In the genomic region with DNA sequence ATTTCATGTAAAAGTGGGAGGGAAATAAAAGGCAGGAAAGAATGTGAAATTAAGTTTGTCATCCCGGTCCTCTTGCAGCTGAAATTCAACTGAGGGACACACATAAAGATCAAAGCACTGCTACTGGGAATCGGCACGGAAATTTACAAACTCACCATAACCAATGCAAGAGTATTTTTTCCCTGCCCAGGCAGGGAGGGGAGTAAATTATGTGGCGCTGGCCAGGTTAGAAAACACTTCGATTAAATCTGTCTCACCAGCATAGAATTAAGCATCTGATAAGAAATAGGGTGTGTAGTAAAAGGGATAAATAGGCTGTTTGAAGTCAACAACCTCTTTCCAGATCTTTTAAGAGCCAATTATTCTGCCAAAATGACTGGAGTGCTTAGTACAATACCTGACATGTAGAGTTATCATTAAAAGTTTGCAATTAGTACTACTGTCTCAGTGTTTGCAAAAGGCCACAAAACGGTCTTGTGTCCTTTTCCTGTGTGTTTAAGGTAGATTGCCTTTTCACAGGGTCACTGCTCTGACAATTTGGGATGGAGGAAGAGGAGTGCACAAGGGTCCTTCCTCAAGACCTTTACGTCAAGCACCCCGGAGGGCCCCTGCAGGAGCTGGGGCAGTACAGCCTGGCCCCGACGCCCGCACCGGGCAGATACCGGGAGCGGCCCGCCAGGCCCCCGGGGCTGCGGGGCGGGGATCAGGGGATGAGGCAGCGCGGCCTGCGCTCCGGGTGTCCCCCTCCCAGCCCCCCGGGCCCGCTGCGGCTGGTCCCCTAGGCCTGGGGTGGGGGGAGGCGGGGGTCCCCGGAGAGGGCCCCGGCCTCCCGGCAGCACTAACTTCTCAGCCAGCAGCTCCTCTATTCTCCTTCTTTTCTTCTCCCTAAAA, we compare ENCODE assay signal across 8 cellular contexts. TPM values are rescaled to one million over a fixed set of nuclear protein-coding genes. Genes with fewer than 3 reads are reported as not detected.
DNase-seq lines count a peak whose midpoint lies in the region; ATAC-seq and TF ChIP-seq lines count a peak whose summit lies in the region.

No MANE protein-coding gene starts in this region.

- H3K27ac ChIP-seq in right cardiac atrium (ENCODE audit: low read length) (peak overlapping the region; percentile 33), sigmoid colon (peak overlapping the region; percentile 81 to 92 (median 86))

- peak overlapping the region; percentile 97 for H3K4me3 Mint-ChIP-seq in activated naive CD8-positive, alpha-beta T cell

- 3% methylated on average over 29 of the region's 29 CpGs for WGBS in right cardiac atrium
- 1 to 5% methylated on average over 29 of the region's 29 CpGs for WGBS in sigmoid colon, 2 donors

- no peaks in the 10 kb centered on the region for H3K9me3 ChIP-seq in right cardiac atrium (ENCODE audit: control insufficient read depth, low read length)
- H3K9me3 ChIP-seq in sigmoid colon, result no peaks in the 10 kb centered on the region

- H3K36me3 Mint-ChIP-seq in activated naive CD8-positive, alpha-beta T cell, result peaks cover 2% of the 10 kb centered on the region

- intact Hi-C loops in right cardiac atrium (cut with DNase I) (no loop called here), sigmoid colon (cut with DNase I) (loop anchor here (2.0 kb wide), 2 partner anchors 27 to 67 kb away; a partner anchor contains a TSS)

- H3K4me1 Mint-ChIP-seq in activated naive CD8-positive, alpha-beta T cell (ENCODE audit: low read depth), result peaks cover 72% of the 10 kb centered on the region

- H3K4me3 ChIP-seq in right cardiac atrium (ENCODE audit: low read length), result peak overlapping the region; percentile 100
- H3K4me3 ChIP-seq in sigmoid colon, result peak overlapping the region; percentile 75 to 95 (median 90)

- no peaks in the 10 kb centered on the region for H3K27me3 Mint-ChIP-seq in activated naive CD8-positive, alpha-beta T cell

- H3K36me3 ChIP-seq in sigmoid colon, result peaks cover 0 to 11% (median 0%) of the 10 kb centered on the region in 4 donors

- peak overlapping the region; percentile 91 for H3K27ac Mint-ChIP-seq in activated naive CD8-positive, alpha-beta T cell

- no peaks in the 10 kb centered on the region for H3K27me3 ChIP-seq in right cardiac atrium (ENCODE audit: control insufficient read depth, insufficient read depth)
- no peaks in the 10 kb centered on the region for H3K27me3 ChIP-seq in sigmoid colon

- no peak for TF ChIP-seq POLR2A in sigmoid colon (IDR thresholded peaks at IDR 0.05)

- peak; percentile 44 to 64 for ATAC-seq in right cardiac atrium

- no peaks in the 10 kb centered on the region for H3K9me3 Mint-ChIP-seq in activated naive CD8-positive, alpha-beta T cell (ENCODE audit: low read depth)

- no peak for TF ChIP-seq CTCF in sigmoid colon (IDR thresholded peaks at IDR 0.05)

- H3K4me1 ChIP-seq in right cardiac atrium (ENCODE audit: control insufficient read depth, insufficient read depth, low read length), result no peaks in the 10 kb centered on the region
- peaks cover 0 to 59% (median 49%) of the 10 kb centered on the region in 4 donors for H3K4me1 ChIP-seq in sigmoid colon

- TF ChIP-seq EP300 in sigmoid colon (IDR thresholded peaks at IDR 0.05), result no peak

- DNase-seq in NCI-H748 (lab: John Stamatoyannopoulos, UW; ENCODE audit: unreplicated experiment), result peak; percentile 9
- DNase-seq in NCI-H748 treated with DMSO at 0.1 percent for 48 hours (lab: John Stamatoyannopoulos, UW), result no peak
- peak; percentile 21 for DNase-seq in HT1080 (ENCODE audit: low read depth)
- DNase-seq in right cardiac atrium, result peak; percentile 29 to 74 (median 59)
- DNase-seq in sigmoid colon, result no peak
- DNase-seq in stimulated activated CD4-positive, alpha-beta T cell treated with anti-CD3 and anti-CD28 coated beads, Interleukin-4, amount 100 ng/mL, for 1 hour, result no peak
- no peak for DNase-seq in medulla oblongata (ENCODE audit: extremely low spot score)

RNA-seq across cellular contexts. Expression of a gene that starts 0.7 kb away (rescaled TPM):
- 55.5 and 55.9 TPM in 2 replicates for total RNA-seq in HT1080 (2014; rRNA removed; shearing (Covaris generic))
- polyA plus RNA-seq in HT1080 (2015; cell fraction: cytosol; rRNA removed), result 58.2 and 62.7 TPM in 2 replicates
- polyA plus RNA-seq in HT1080 (2015; cell fraction: nucleus; rRNA removed), result 105 and 111 TPM in 2 replicates
- total RNA-seq in right cardiac atrium (10 to 100 TPM; 63.8 to 67.5 (median 65.2) TPM), sigmoid colon (10 to 100 TPM; 53.6 to 84.9 (median 61.6) TPM)
- polyA plus RNA-seq in right cardiac atrium (51.4 TPM), sigmoid colon (10 to 100 TPM; 36.6 to 54.6 (median 38.1) TPM)

RNA-seq across cellular contexts. Expression of a gene that starts 5.2 kb away (rescaled TPM):
- 30.1 and 43.5 TPM in 2 replicates for total RNA-seq in HT1080 (2014; rRNA removed; shearing (Covaris generic))
- 70.7 and 73.8 TPM in 2 replicates for polyA plus RNA-seq in HT1080 (2015; cell fraction: cytosol; rRNA removed)
- polyA plus RNA-seq in HT1080 (2015; cell fraction: nucleus; rRNA removed), result 46.9 and 53.4 TPM in 2 replicates
- total RNA-seq in right cardiac atrium (100 to 1,000 TPM; 162 to 233 (median 227) TPM), sigmoid colon (100 to 1,000 TPM in 3 of 4 donors, 10 to 100 TPM in 1; 82.1 to 181 (median 144) TPM)
- polyA plus RNA-seq in right cardiac atrium (261 TPM), sigmoid colon (100 to 1,000 TPM in 1 of 3 donors, 10 to 100 TPM in 2; 36.6 to 110 (median 50.2) TPM)

RNA-seq across cellular contexts. Expression of a gene that starts 27.4 kb away (rescaled TPM):
- total RNA-seq in HT1080 (2014; rRNA removed; shearing (Covaris generic)), result 9.7 and 12.0 TPM in 2 replicates
- 9.2 and 11.3 TPM in 2 replicates for polyA plus RNA-seq in HT1080 (2015; cell fraction: cytosol; rRNA removed)
- polyA plus RNA-seq in HT1080 (2015; cell fraction: nucleus; rRNA removed), result 18.7 and 21.2 TPM in 2 replicates
- total RNA-seq in right cardiac atrium (10 to 100 TPM; 21.1 to 28.5 (median 22.5) TPM), sigmoid colon (10 to 100 TPM; 26.9 to 32.8 (median 30.9) TPM)
- polyA plus RNA-seq in right cardiac atrium (6.7 TPM), sigmoid colon (10 to 100 TPM in 2 of 3 donors, 1 to 10 TPM in 1; 9.9 to 12.4 (median 11.4) TPM)

RNA-seq across cellular contexts. Expression of a gene that starts 42.9 kb away (rescaled TPM):
- 0.19 TPM in 1 of 2 replicates, not detected in the other for total RNA-seq in HT1080 (2014; rRNA removed; shearing (Covaris generic))
- 0.01 and 0.07 TPM in 2 replicates for polyA plus RNA-seq in HT1080 (2015; cell fraction: cytosol; rRNA removed)
- not detected in 2 replicates for polyA plus RNA-seq in HT1080 (2015; cell fraction: nucleus; rRNA removed)
- total RNA-seq in right cardiac atrium (100 to 1,000 TPM in 1 of 4 donors, 10 to 100 TPM in 3; 44.1 to 127 (median 62.9) TPM), sigmoid colon (not detected)
- polyA plus RNA-seq in right cardiac atrium (64.0 TPM), sigmoid colon (under 1 TPM in 2 of 3 donors, not detected in 1; 0.01 to 0.23 TPM)

Comparison
In these comparisons a context has a peak if more than half of its experiments do, and no peak if none do; other contexts are left out.
1. DNase-seq: peak in NCI-H748 (single experiment), HT1080 (single experiment) and right cardiac atrium (3 of 3); none in NCI-H748 treated with DMSO at 0.1 percent for 48 hours (single experiment), sigmoid colon (single experiment), stimulated activated CD4-positive, alpha-beta T cell treated with anti-CD3 and anti-CD28 coated beads, Interleukin-4, amount 100 ng/mL, for 1 hour (single experiment) and medulla oblongata (single experiment).